10 cellular contexts compared by ENCODE assay signal in genomic region chr11:83140691-83141455, GRCh38. TPM values are rescaled to one million over a fixed set of nuclear protein-coding genes. Genes with fewer than 3 reads are reported as not detected.
DNase-seq lines count a peak whose midpoint lies in the region; ATAC-seq and TF ChIP-seq lines count a peak whose summit lies in the region.
"Had no signal": no experiment of that assay in that cellular context is flagged by ENCODE, and none has a peak within 500 bp of the region (broad histone marks: within the 10 kb centered on the region; RNA-seq: fewer than 3 reads in every experiment).

No MANE protein-coding gene starts in this region.

- H3K9me3 Mint-ChIP-seq in progenitor cell of endocrine pancreas (ENCODE audit: low read depth), result no peaks in the 10 kb centered on the region
- H3K9me3 Mint-ChIP-seq: neural progenitor cell had no signal

- no peaks in the 10 kb centered on the region for H3K36me3 Mint-ChIP-seq in progenitor cell of endocrine pancreas (ENCODE audit: insufficient read depth)
- H3K36me3 Mint-ChIP-seq: neural progenitor cell had no signal

- DNase-seq in progenitor cell of endocrine pancreas (ENCODE audit: low spot score, unreplicated experiment), result no peak
- DNase-seq in activated naive CD4-positive, alpha-beta T cell treated with Interleukin-2 at 50 U/mL for 16 hours, result no peak
- no peak for DNase-seq in NCI-H748 (lab: John Stamatoyannopoulos, UW; ENCODE audit: unreplicated experiment)
- DNase-seq in iPS-NIHi7 (ENCODE audit: extremely low spot score), result no peak
- DNase-seq in hypothalamus (lab: John Stamatoyannopoulos, UW), result no peak
- DNase-seq: IMR-90 had no signal

- ATAC-seq in GM19025 (IDR thresholded peaks at IDR 0.05; ENCODE audit: low read depth, unreplicated experiment) (peak; percentile 86), HG02642 (IDR thresholded peaks at IDR 0.05; ENCODE audit: poor library complexity, unreplicated experiment) (peak; percentile 96), HG03571 (IDR thresholded peaks at IDR 0.05; ENCODE audit: unreplicated experiment) (peak; percentile 98)

- H3K4me3 Mint-ChIP-seq in progenitor cell of endocrine pancreas (ENCODE audit: low read depth), result no peak overlapping the region
- H3K4me3 Mint-ChIP-seq: neural progenitor cell had no signal

- H3K27ac Mint-ChIP-seq in progenitor cell of endocrine pancreas, result peak overlapping the region; percentile 5
- H3K27ac Mint-ChIP-seq: neural progenitor cell had no signal

- H3K27me3 Mint-ChIP-seq in progenitor cell of endocrine pancreas, result no peaks in the 10 kb centered on the region

- H3K4me1 Mint-ChIP-seq in progenitor cell of endocrine pancreas (ENCODE audit: low read depth), result peaks cover 9% of the 10 kb centered on the region
- H3K4me1 Mint-ChIP-seq: neural progenitor cell had no signal

- no peak for TF ChIP-seq CTCF in progenitor cell of endocrine pancreas (IDR thresholded peaks at IDR 0.05; ENCODE audit: unreplicated experiment)

RNA-seq across cellular contexts. Expression of gene PCF11, which starts 16.1 kb away (rescaled TPM):
- total RNA-seq in progenitor cell of endocrine pancreas, result 65.0 and 69.1 TPM in 2 replicates

RNA-seq across cellular contexts. Expression of gene ANKRD42, which starts 52.6 kb away (rescaled TPM):
- 12.1 and 12.7 TPM in 2 replicates for total RNA-seq in progenitor cell of endocrine pancreas
